Comparison of ENCODE assay signal across 8 cellular contexts in the genomic region with DNA sequence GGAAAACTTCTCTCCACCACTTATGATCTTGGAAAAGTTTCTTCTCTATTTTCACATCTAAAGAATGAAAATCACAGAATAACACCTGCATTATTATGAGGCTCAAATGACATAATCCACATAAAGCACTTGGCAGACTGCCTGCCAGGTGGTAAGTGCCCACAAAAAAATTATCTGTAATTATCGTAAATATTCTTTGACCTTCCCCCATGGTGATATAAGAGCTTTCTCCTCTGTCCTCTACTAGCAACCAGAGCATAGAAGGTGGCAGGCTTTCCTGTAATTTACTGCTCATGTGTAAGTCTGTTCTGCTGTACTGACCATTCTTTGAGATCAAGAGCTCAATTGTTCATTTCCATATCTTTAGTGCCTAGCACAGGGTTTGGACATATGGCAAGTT. TPM values are rescaled to one million over a fixed set of nuclear protein-coding genes. Genes with fewer than 3 reads are reported as not detected.
A peak's percentile ranks its signal among the peaks of the same experiment; 100 is the strongest.
DNase-seq lines count a peak whose midpoint lies in the region; ATAC-seq and TF ChIP-seq lines count a peak whose summit lies in the region.

No MANE protein-coding gene starts in this region.

- no peak overlapping the region for H3K9ac ChIP-seq in MM.1S (ENCODE audit: low read length)

- peaks cover 5% of the 10 kb centered on the region for H3K36me3 Mint-ChIP-seq in activated CD4-positive, alpha-beta T cell treated with anti-CD3 and anti-CD28 coated beads, Interleukin-2, amount 10 ng/mL, durations not matched to agents 24 days and 14 days (ENCODE audit: low read depth)
- H3K36me3 Mint-ChIP-seq in activated naive CD8-positive, alpha-beta T cell treated with anti-CD3 and anti-CD28 coated beads, Interleukin-2, amount 50 U/mL, for 24 hours (ENCODE audit: low read depth): peaks cover 2% of the 10 kb centered on the region

- H3K4me3 ChIP-seq in MM.1S (ENCODE audit: low read length) (peak overlapping the region; percentile 54), psoas muscle (peak overlapping the region; percentile 48), H7 (ENCODE audit: insufficient read depth, low read depth, low read length) (no peak overlapping the region)

- H2AFZ ChIP-seq in MM.1S (ENCODE audit: low read length): peak overlapping the region; percentile 50

- WGBS in psoas muscle, 3 donors: 62 to 69% (median 67%) methylated on average over 1 of the region's 1 CpG

- no peaks in the 10 kb centered on the region for H3K36me3 ChIP-seq in MM.1S (replicated peaks; ENCODE audit: insufficient read depth, low read length)
- H3K36me3 ChIP-seq in psoas muscle (ENCODE audit: insufficient read depth in 1 of 2, low read depth in 1 of 2): no peaks in the 10 kb centered on the region
- no peaks in the 10 kb centered on the region for H3K36me3 ChIP-seq in H7 (replicated peaks; ENCODE audit: control insufficient read depth, insufficient read depth, low read length)

- H3K27me3 Mint-ChIP-seq in activated CD4-positive, alpha-beta T cell treated with anti-CD3 and anti-CD28 coated beads, Interleukin-2, amount 10 ng/mL, durations not matched to agents 24 days and 14 days: no peaks in the 10 kb centered on the region
- peaks cover 1% of the 10 kb centered on the region for H3K27me3 Mint-ChIP-seq in activated naive CD8-positive, alpha-beta T cell treated with anti-CD3 and anti-CD28 coated beads, Interleukin-2, amount 50 U/mL, for 24 hours

- H3K9me3 ChIP-seq in MM.1S (replicated peaks; ENCODE audit: insufficient read depth, low read length) (no peaks in the 10 kb centered on the region), psoas muscle (no peaks in the 10 kb centered on the region)

- H3F3A ChIP-seq in MM.1S (ENCODE audit: insufficient read depth, low read length): peaks cover 5% of the 10 kb centered on the region; the same call in 1 of the 2 replicates

- no peaks in the 10 kb centered on the region for H3K9me2 ChIP-seq in MM.1S (replicated peaks; ENCODE audit: insufficient read depth, low read length)

- H3K4me1 ChIP-seq in MM.1S (ENCODE audit: low read length) (peaks cover 12% of the 10 kb centered on the region), psoas muscle (peaks cover 16% of the 10 kb centered on the region)

- peak overlapping the region; percentile 49; the same call in 1 of the 2 replicates for H3K27ac ChIP-seq in MM.1S (ENCODE audit: low read length)
- peak overlapping the region; percentile 21 for H3K27ac ChIP-seq in psoas muscle

- no peaks in the 10 kb centered on the region for H3K79me2 ChIP-seq in MM.1S (ENCODE audit: low read length)

- TF ChIP-seq CTCF in MM.1S (IDR thresholded peaks at IDR 0.05; ENCODE audit: low read length): no peak
- TF ChIP-seq CTCF in psoas muscle (IDR thresholded peaks at IDR 0.05): no peak

- no peak for ATAC-seq in activated naive CD8-positive, alpha-beta T cell treated with anti-CD3 and anti-CD28 coated beads, Interleukin-2, amount 50 U/mL, for 24 hours
- peak in 1 of 4 donors; percentile 37 for ATAC-seq in psoas muscle
- no peak for ATAC-seq in GM19023 (IDR thresholded peaks at IDR 0.05; ENCODE audit: unreplicated experiment)

- H4K20me1 ChIP-seq in MM.1S (ENCODE audit: insufficient read depth, low read length): no peaks in the 10 kb centered on the region

- peak overlapping the region; percentile 61 for H3K27ac Mint-ChIP-seq in activated CD4-positive, alpha-beta T cell treated with anti-CD3 and anti-CD28 coated beads, Interleukin-2, amount 10 ng/mL, durations not matched to agents 24 days and 14 days
- peak overlapping the region; percentile 85 for H3K27ac Mint-ChIP-seq in activated naive CD8-positive, alpha-beta T cell treated with anti-CD3 and anti-CD28 coated beads, Interleukin-2, amount 50 U/mL, for 24 hours

- H3K4me2 ChIP-seq in MM.1S (ENCODE audit: low read depth, low read length): peak overlapping the region; percentile 70; the same call in 1 of the 2 replicates

- intact Hi-C loops in activated CD4-positive, alpha-beta T cell treated with anti-CD3 and anti-CD28 coated beads, Interleukin-2, amount 10 ng/mL, durations not matched to agents 24 days and 14 days (cut with micrococcal nuclease): loop anchor here (1.0 to 5.0 kb wide), 4 partner anchors 9 to 336 kb away; a partner anchor contains a TSS
- intact Hi-C loops in psoas muscle (cut with DNase I): loop anchor here (2.0 to 10.0 kb wide), 3 partner anchors 126 to 158 kb away; a partner anchor contains a TSS

- H3K4me1 Mint-ChIP-seq in activated CD4-positive, alpha-beta T cell treated with anti-CD3 and anti-CD28 coated beads, Interleukin-2, amount 10 ng/mL, durations not matched to agents 24 days and 14 days: peaks cover 30% of the 10 kb centered on the region
- peaks cover 28% of the 10 kb centered on the region for H3K4me1 Mint-ChIP-seq in activated naive CD8-positive, alpha-beta T cell treated with anti-CD3 and anti-CD28 coated beads, Interleukin-2, amount 50 U/mL, for 24 hours

- H3K4me3 Mint-ChIP-seq in activated CD4-positive, alpha-beta T cell treated with anti-CD3 and anti-CD28 coated beads, Interleukin-2, amount 10 ng/mL, durations not matched to agents 24 days and 14 days: peak overlapping the region; percentile 70
- peak overlapping the region; percentile 71 for H3K4me3 Mint-ChIP-seq in activated naive CD8-positive, alpha-beta T cell treated with anti-CD3 and anti-CD28 coated beads, Interleukin-2, amount 50 U/mL, for 24 hours

- DNase-seq in activated CD4-positive, alpha-beta T cell treated with anti-CD3 and anti-CD28 coated beads, Interleukin-2, amount 10 ng/mL, durations not matched to agents 24 days and 14 days: no peak
- no peak for DNase-seq in activated CD4-positive, alpha-beta T cell treated with anti-CD3 and anti-CD28 coated beads, Interleukin-2, amount 50 U/mL, for 1 hour
- DNase-seq in MM.1S (no peak), psoas muscle (no peak), DMS114 treated with DMSO at 0.1 percent for 48 hours (lab: John Stamatoyannopoulos, UW; ENCODE audit: unreplicated experiment) (no peak), H7 (no peak)
- DNase-seq in activated naive CD8-positive, alpha-beta T cell treated with anti-CD3 and anti-CD28 coated beads, Interleukin-2, amount 50 U/mL, for 24 hours: no peak

- H3K9me3 Mint-ChIP-seq in activated CD4-positive, alpha-beta T cell treated with anti-CD3 and anti-CD28 coated beads, Interleukin-2, amount 10 ng/mL, durations not matched to agents 24 days and 14 days: peaks cover 9% of the 10 kb centered on the region
- no peaks in the 10 kb centered on the region for H3K9me3 Mint-ChIP-seq in activated naive CD8-positive, alpha-beta T cell treated with anti-CD3 and anti-CD28 coated beads, Interleukin-2, amount 50 U/mL, for 24 hours

- H3K27me3 ChIP-seq in MM.1S (replicated peaks; ENCODE audit: insufficient read depth, low read length) (no peaks in the 10 kb centered on the region), psoas muscle (ENCODE audit: insufficient read depth in 3 of 3, low read length in 2 of 3) (no peaks in the 10 kb centered on the region), H7 (ENCODE audit: control insufficient read depth, insufficient read depth, low read length) (no peaks in the 10 kb centered on the region)

RNA-seq across cellular contexts. Expression of a gene that starts 51.7 kb away (rescaled TPM):
- 269 TPM in 2 replicates for total RNA-seq in activated CD4-positive, alpha-beta T cell treated with anti-CD3 and anti-CD28 coated beads, Interleukin-2, amount 10 ng/mL, durations not matched to agents 24 days and 14 days
- total RNA-seq in psoas muscle: 10 to 100 TPM in 3 of 4 donors, 1 to 10 TPM in 1; 9.6 to 11.6 (median 10.7) TPM
- 10 to 100 TPM in 2 of 3 donors, 1 to 10 TPM in 1; 8.1 to 14.6 (median 14.0) TPM for polyA plus RNA-seq in psoas muscle
- 20.0 and 29.2 TPM in 2 replicates for total RNA-seq in H7 (2014; rRNA removed; shearing (Covaris generic))
